30 cellular contexts compared by ENCODE assay signal in genomic region chr11:99841885-99842284, GRCh38.
"Had no signal": no experiment of that assay in that cellular context is flagged by ENCODE, and none has a peak within 500 bp of the region (broad histone marks: within the 10 kb centered on the region; RNA-seq: fewer than 3 reads in every experiment).

No MANE protein-coding gene starts in this region.

- H3K27ac ChIP-seq: brain microvascular endothelial cell, esophagus muscularis mucosa, foreskin keratinocyte, gastrocnemius medialis, heart left ventricle, VCaP had no signal

- H3K4me1 ChIP-seq: esophagus muscularis mucosa, foreskin keratinocyte, gastrocnemius medialis, heart left ventricle had no signal

- H3K9me3 ChIP-seq: esophagus muscularis mucosa, gastrocnemius medialis, heart left ventricle had no signal

- H3K36me3 Mint-ChIP-seq: activated naive CD4-positive, alpha-beta T cell treated with anti-CD3 and anti-CD28 coated beads, Interleukin-2, amount 10 ng/mL, durations not matched to agents 7 days and 5 days; activated naive CD8-positive, alpha-beta T cell; WTC11 had no signal

- H3K27ac Mint-ChIP-seq: activated CD4-positive, alpha-beta memory T cell treated with anti-CD3 and anti-CD28 coated beads, Interleukin-2, amount 10 ng/mL, durations not matched to agents 7 days and 5 days; activated CD4-positive, alpha-beta T cell treated with anti-CD3 and anti-CD28 coated beads, Interleukin-2, amount 10 ng/mL, durations not matched to agents 7 days and 5 days; activated naive CD4-positive, alpha-beta T cell treated with anti-CD3 and anti-CD28 coated beads, Interleukin-2, amount 10 ng/mL, durations not matched to agents 7 days and 5 days; activated naive CD8-positive, alpha-beta T cell; activated T-cell treated with anti-CD3 and anti-CD28 coated beads, Interleukin-2, amount 50 U/mL, for 24 hours; activated T-cell treated with anti-CD3 and anti-CD28 coated beads, Interleukin-2, amount 50 U/mL, for 72 hours; effector memory CD8-positive, alpha-beta T cell; WTC11 had no signal

- H3K4me3 ChIP-seq: esophagus muscularis mucosa, gastrocnemius medialis, heart left ventricle had no signal

- H3K27me3 ChIP-seq: brain microvascular endothelial cell, esophagus muscularis mucosa, foreskin keratinocyte, gastrocnemius medialis, heart left ventricle had no signal

- H3K4me3 Mint-ChIP-seq: activated CD4-positive, alpha-beta memory T cell treated with anti-CD3 and anti-CD28 coated beads, Interleukin-2, amount 10 ng/mL, durations not matched to agents 7 days and 5 days; activated CD4-positive, alpha-beta T cell treated with anti-CD3 and anti-CD28 coated beads, Interleukin-2, amount 10 ng/mL, durations not matched to agents 7 days and 5 days; activated naive CD4-positive, alpha-beta T cell treated with anti-CD3 and anti-CD28 coated beads, Interleukin-2, amount 10 ng/mL, durations not matched to agents 7 days and 5 days; activated naive CD8-positive, alpha-beta T cell; activated T-cell treated with anti-CD3 and anti-CD28 coated beads, Interleukin-2, amount 50 U/mL, for 24 hours; activated T-cell treated with anti-CD3 and anti-CD28 coated beads, Interleukin-2, amount 50 U/mL, for 72 hours; central memory CD8-positive, alpha-beta T cell; effector memory CD8-positive, alpha-beta T cell; WTC11 had no signal

- DNase-seq: activated CD4-positive, alpha-beta memory T cell treated with anti-CD3 and anti-CD28 coated beads, Interleukin-2, amount 10 ng/mL, durations not matched to agents 7 days and 5 days; activated CD4-positive, alpha-beta T cell treated with anti-CD3 and anti-CD28 coated beads for 1 hour; activated CD4-positive, alpha-beta T cell treated with anti-CD3 and anti-CD28 coated beads for 4 hours; activated CD4-positive, alpha-beta T cell treated with anti-CD3 and anti-CD28 coated beads, Interleukin-2, amount 10 ng/mL, durations not matched to agents 7 days and 5 days; activated CD4-positive, alpha-beta T cell treated with anti-CD3 and anti-CD28 coated beads, Interleukin-2, amount 50 U/mL, for 4 hours; activated CD8-positive, alpha-beta memory T cell treated with anti-CD3 and anti-CD28 coated beads, Interleukin-2, amount 50 U/mL, for 48 hours; activated gamma-delta T cell; activated naive CD4-positive, alpha-beta T cell; activated naive CD4-positive, alpha-beta T cell treated with anti-CD3 and anti-CD28 coated beads, Interleukin-2, amount 10 ng/mL, durations not matched to agents 7 days and 5 days; activated T-cell treated with anti-CD3 and anti-CD28 coated beads for 4 hours; activated T-cell treated with anti-CD3 and anti-CD28 coated beads, Interleukin-2, amount 50 U/mL, for 24 hours; activated T-cell treated with anti-CD3 and anti-CD28 coated beads, Interleukin-2, amount 50 U/mL, for 72 hours; amniotic stem cell; anterior cingulate cortex; brain microvascular endothelial cell; cortex of kidney; dermis blood vessel endothelial cell; effector CD4-positive, alpha-beta T cell; effector memory CD8-positive, alpha-beta T cell; erythroblast; foreskin keratinocyte; gastrocnemius medialis; glutamatergic neuron; heart left ventricle; T-helper 2 cell had no signal

- H3K27me3 Mint-ChIP-seq: activated CD4-positive, alpha-beta memory T cell treated with anti-CD3 and anti-CD28 coated beads, Interleukin-2, amount 10 ng/mL, durations not matched to agents 7 days and 5 days; activated CD4-positive, alpha-beta T cell treated with anti-CD3 and anti-CD28 coated beads, Interleukin-2, amount 10 ng/mL, durations not matched to agents 7 days and 5 days; activated naive CD4-positive, alpha-beta T cell treated with anti-CD3 and anti-CD28 coated beads, Interleukin-2, amount 10 ng/mL, durations not matched to agents 7 days and 5 days; activated naive CD8-positive, alpha-beta T cell; activated T-cell treated with anti-CD3 and anti-CD28 coated beads, Interleukin-2, amount 50 U/mL, for 24 hours; central memory CD8-positive, alpha-beta T cell; effector memory CD8-positive, alpha-beta T cell had no signal

- H3K36me3 ChIP-seq: brain microvascular endothelial cell, esophagus muscularis mucosa, gastrocnemius medialis, heart left ventricle had no signal

- H3K4me1 Mint-ChIP-seq: activated CD4-positive, alpha-beta memory T cell treated with anti-CD3 and anti-CD28 coated beads, Interleukin-2, amount 10 ng/mL, durations not matched to agents 7 days and 5 days; activated CD4-positive, alpha-beta T cell treated with anti-CD3 and anti-CD28 coated beads, Interleukin-2, amount 10 ng/mL, durations not matched to agents 7 days and 5 days; activated naive CD4-positive, alpha-beta T cell treated with anti-CD3 and anti-CD28 coated beads, Interleukin-2, amount 10 ng/mL, durations not matched to agents 7 days and 5 days; central memory CD8-positive, alpha-beta T cell had no signal

- H3K9me3 Mint-ChIP-seq: activated CD4-positive, alpha-beta T cell treated with anti-CD3 and anti-CD28 coated beads, Interleukin-2, amount 10 ng/mL, durations not matched to agents 7 days and 5 days; central memory CD8-positive, alpha-beta T cell; WTC11 had no signal
